ENCODE assay signal across 13 cellular contexts in the genomic region with DNA sequence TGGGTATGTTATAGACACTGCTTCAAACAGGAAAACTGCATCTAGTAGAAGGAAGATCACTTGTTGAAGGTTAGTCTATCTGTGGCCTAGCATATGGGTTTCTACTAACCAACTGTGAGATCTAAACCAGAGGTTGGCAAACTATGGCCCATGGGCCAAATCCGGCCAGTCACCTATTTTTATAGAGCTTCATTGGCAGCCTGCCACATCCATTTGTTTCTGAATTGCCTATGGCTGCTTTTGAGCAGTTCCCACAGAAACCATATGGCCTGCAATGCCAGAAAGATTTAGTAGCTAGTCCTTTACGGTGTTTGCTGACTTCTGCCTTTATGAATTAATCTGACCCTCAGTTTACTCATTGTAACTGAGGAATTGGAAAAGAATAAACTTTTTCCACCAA.
DNase-seq lines count a peak whose midpoint lies in the region; ATAC-seq and TF ChIP-seq lines count a peak whose summit lies in the region.
"Had no signal": no experiment of that assay in that cellular context is flagged by ENCODE, and none has a peak within 500 bp of the region (broad histone marks: within the 10 kb centered on the region; RNA-seq: fewer than 3 reads in every experiment).

No MANE protein-coding gene starts in this region.

- H3K9me3 ChIP-seq in transverse colon (no peaks in the 10 kb centered on the region), WERI-Rb-1 (ENCODE audit: severe bottlenecking) (no peaks in the 10 kb centered on the region)
- H3K9me3 ChIP-seq: suprapubic skin had no signal

- H3K27me3 ChIP-seq in transverse colon, result no peaks in the 10 kb centered on the region
- H3K27me3 ChIP-seq in WERI-Rb-1 (ENCODE audit: insufficient read depth, low read depth, severe bottlenecking), result peaks cover 6% of the 10 kb centered on the region
- H3K27me3 ChIP-seq: suprapubic skin had no signal

- 40% methylated on average over 2 of the region's 2 CpGs; no CpG with 5 or more reads in 1 of the 2 donors for WGBS in transverse colon (ENCODE audit: low coverage in 1 of 2), 2 donors

- intact Hi-C loops in transverse colon (cut with DNase I; ENCODE audit: low total_unique reads), result no loop called here

- H3K4me3 ChIP-seq in astrocyte of the spinal cord (ENCODE audit: low read depth, low read length) (no peak overlapping the region), transverse colon (no peak overlapping the region), WERI-Rb-1 (ENCODE audit: low read depth, low read length) (no peak overlapping the region)
- H3K4me3 ChIP-seq: suprapubic skin had no signal

- TF ChIP-seq POLR2A in transverse colon (IDR thresholded peaks at IDR 0.05), result no peak

- TF ChIP-seq CTCF in astrocyte of the spinal cord (IDR thresholded peaks at IDR 0.05; ENCODE audit: low read depth, low read length) (no peak), transverse colon (IDR thresholded peaks at IDR 0.05) (no peak), WERI-Rb-1 (IDR thresholded peaks at IDR 0.05; ENCODE audit: low read depth, low read length) (no peak)

- H3K36me3 ChIP-seq in transverse colon, result no peaks in the 10 kb centered on the region
- no peaks in the 10 kb centered on the region for H3K36me3 ChIP-seq in WERI-Rb-1
- H3K36me3 ChIP-seq: suprapubic skin had no signal

- peak; percentile 15 for DNase-seq in NCI-H748 (lab: John Stamatoyannopoulos, UW; ENCODE audit: unreplicated experiment)
- no peak for DNase-seq in NCI-H748 treated with DMSO at 0.1 percent for 48 hours (lab: John Stamatoyannopoulos, UW)
- peak; percentile 8 for DNase-seq in NCI-H1092 treated with DMSO at 0.1 percent for 48 hours (lab: John Stamatoyannopoulos, UW)
- peak; percentile 35 for DNase-seq in astrocyte of the spinal cord (ENCODE audit: low read depth, low spot score)
- peak; percentile 49 for DNase-seq in transverse colon
- DNase-seq in NCI-H2196 (lab: John Stamatoyannopoulos, UW; ENCODE audit: unreplicated experiment), result no peak
- DNase-seq in WERI-Rb-1, result no peak
- DNase-seq: activated CD8-positive, alpha-beta memory T cell treated with anti-CD3 and anti-CD28 coated beads, Interleukin-2, amount 50 U/mL, for 48 hours; Calu3; kidney had no signal

- in situ Hi-C loops in astrocyte of the spinal cord (cut with HindIII; ENCODE audit: low sequenced_read_pairs), result no loop called here
- in situ Hi-C loops in transverse colon (cut with MboI; ENCODE audit: low pct_ligation_motif_present in 1 of 4, low pct_unique_long_range_greater_than_20kb in 1 of 4, low sequenced_read_pairs in 3 of 4), result no loop called here

- peaks cover 0 to 7% (median 2%) of the 10 kb centered on the region in 4 donors for H3K4me1 ChIP-seq in transverse colon
- H3K4me1 ChIP-seq: parathyroid adenoma, suprapubic skin had no signal

- ATAC-seq in HG03135 (IDR thresholded peaks at IDR 0.05; ENCODE audit: unreplicated experiment), result no peak

- TF ChIP-seq EP300 in transverse colon (IDR thresholded peaks at IDR 0.05; ENCODE audit: low read depth), result no peak

- H3K27ac ChIP-seq in transverse colon (peak overlapping the region in 2 of 4 donors; percentile 2 to 24), WERI-Rb-1 (no peak overlapping the region)
- H3K27ac ChIP-seq: parathyroid adenoma, suprapubic skin had no signal

Comparison
In these comparisons a context has a peak if more than half of its experiments do, and no peak if none do; other contexts are left out.
1. DNase-seq: peak in NCI-H748 (single experiment), NCI-H1092 treated with DMSO at 0.1 percent for 48 hours (single experiment), astrocyte of the spinal cord (single experiment) and transverse colon (single experiment); none in NCI-H748 treated with DMSO at 0.1 percent for 48 hours (single experiment), NCI-H2196 (single experiment) and WERI-Rb-1 (single experiment).